ENCODE assay signal across 10 cellular contexts in genomic region chr3:193140381-193140780, GRCh38.
"Had no signal": no experiment of that assay in that cellular context is flagged by ENCODE, and none has a peak within 500 bp of the region (broad histone marks: within the 10 kb centered on the region; RNA-seq: fewer than 3 reads in every experiment).

No MANE protein-coding gene starts in this region.

- H3K4me3 ChIP-seq: colonic mucosa, tibial artery had no signal

- H3K4me1 ChIP-seq: colonic mucosa, tibial artery had no signal

- H3K36me3 ChIP-seq: colonic mucosa, tibial artery had no signal

- H3K27ac ChIP-seq: colonic mucosa, tibial artery, VCaP had no signal

- H3K9me3 ChIP-seq: colonic mucosa, tibial artery had no signal

- DNase-seq: activated CD8-positive, alpha-beta memory T cell treated with anti-CD3 and anti-CD28 coated beads, Interleukin-2, amount 50 U/mL, for 48 hours; activated CD8-positive, alpha-beta T cell treated with anti-CD3 and anti-CD28 coated beads for 36 hours; activated naive CD8-positive, alpha-beta T cell treated with anti-CD3 and anti-CD28 coated beads, Interleukin-2, amount 10 ng/mL, durations not matched to agents 7 days and 5 days; anterior cingulate cortex; caudate nucleus; colonic mucosa; kidney glomerular epithelial cell; T-helper 1 cell; tibial artery had no signal

- H3K27me3 ChIP-seq: colonic mucosa, tibial artery had no signal

- ATAC-seq: activated CD8-positive, alpha-beta T cell treated with anti-CD3 and anti-CD28 coated beads for 36 hours had no signal
